ENCODE assay signal across 8 cellular contexts in the genomic region with DNA sequence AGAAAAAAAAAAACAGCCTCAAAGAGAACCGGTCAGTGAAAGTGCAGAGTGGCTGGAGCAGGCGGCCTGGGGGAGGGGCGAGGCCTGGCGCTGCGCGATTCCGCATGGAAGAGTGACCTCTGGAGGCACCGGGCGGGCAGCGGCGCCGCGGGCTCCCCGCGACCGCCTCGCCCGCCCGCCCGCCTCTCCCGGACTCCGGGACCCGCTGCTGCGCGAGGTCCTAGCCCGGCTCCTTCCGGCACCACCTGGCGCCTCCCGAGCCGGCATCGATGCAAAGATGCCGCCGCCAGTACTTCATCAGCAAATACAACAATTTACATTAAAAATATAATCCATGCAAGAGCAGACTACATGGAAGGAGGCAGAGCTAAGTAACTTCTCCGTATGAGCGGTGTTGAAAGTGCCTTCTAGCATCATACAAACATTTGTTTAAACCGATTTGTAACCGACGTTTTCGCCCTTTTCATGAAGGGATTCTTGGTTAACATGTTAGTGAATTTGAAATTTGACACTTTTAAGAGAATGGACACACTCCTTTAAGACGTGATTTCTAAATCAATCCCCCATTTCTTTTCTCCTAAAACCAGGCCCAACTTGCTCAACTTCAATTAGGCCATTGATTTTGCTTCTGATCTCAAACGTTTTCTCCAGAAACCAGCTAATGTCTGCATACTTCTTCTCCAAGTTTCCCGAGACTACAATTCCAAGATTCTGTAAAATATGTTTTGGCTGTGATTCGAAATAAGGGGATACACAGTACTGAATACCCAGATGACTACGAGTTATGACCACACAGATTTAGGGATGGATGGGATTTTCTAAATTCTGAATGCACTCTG. TPM values are rescaled to one million over a fixed set of nuclear protein-coding genes. Genes with fewer than 3 reads are reported as not detected.
DNase-seq lines count a peak whose midpoint lies in the region; ATAC-seq and TF ChIP-seq lines count a peak whose summit lies in the region.

No MANE protein-coding gene starts in this region.

- peak overlapping the region; percentile 1 for H3K27ac Mint-ChIP-seq in activated T-helper 1 cell treated with anti-CD3 and anti-CD28 coated beads, Interleukin-12 subunit alpha, Interleukin-12 subunit beta, Interleukin-2, Interleukin-4 antibody, amounts not matched to agents 30 ng/mL and 10 ng/mL and 1 ng/mL, durations not matched to agents 14 hours and 24 hours and 36 hours
- H3K27ac Mint-ChIP-seq in naive B cell: no peak overlapping the region

- H3K27me3 ChIP-seq in upper lobe of right lung: no peaks in the 10 kb centered on the region

- H3K4me3 Mint-ChIP-seq in activated T-helper 1 cell treated with anti-CD3 and anti-CD28 coated beads, Interleukin-12 subunit alpha, Interleukin-12 subunit beta, Interleukin-2, Interleukin-4 antibody, amounts not matched to agents 30 ng/mL and 10 ng/mL and 1 ng/mL, durations not matched to agents 14 hours and 24 hours and 36 hours: peak overlapping the region; percentile 40
- peak overlapping the region; percentile 62 to 98 (median 77) for H3K4me3 Mint-ChIP-seq in naive B cell

- TF ChIP-seq CTCF in AG09309 (IDR thresholded peaks at IDR 0.05; ENCODE audit: control insufficient read depth, insufficient read depth, low read depth, low read length, missing control alignments) (peak; percentile 51), GM13976 (IDR thresholded peaks at IDR 0.05; ENCODE audit: borderline replicate concordance, control extremely low read depth, extremely low read depth, insufficient read depth, missing control alignments) (peak; percentile 21), upper lobe of right lung (IDR thresholded peaks at IDR 0.05) (peak; percentile 67)

- peak overlapping the region; percentile 85 for H3K27ac ChIP-seq in upper lobe of right lung

- DNase-seq in AG09309 (ENCODE audit: low read depth) (no peak), GM13976 (ENCODE audit: low spot score) (peak; percentile 50), NCI-H226 (peak; percentile 70), fibroblast of the conjunctiva (ENCODE audit: low read depth) (peak; percentile 70), naive B cell (no peak), upper lobe of right lung (peak; percentile 93)
- DNase-seq in activated T-helper 1 cell treated with anti-CD3 and anti-CD28 coated beads, Interleukin-12 subunit alpha, Interleukin-12 subunit beta, Interleukin-2, Interleukin-4 antibody, amounts not matched to agents 30 ng/mL and 10 ng/mL and 1 ng/mL, durations not matched to agents 14 hours and 24 hours and 36 hours (ENCODE audit: low spot score): no peak

- H3K4me3 ChIP-seq in AG09309 (ENCODE audit: control insufficient read depth, low read depth, low read length) (peak overlapping the region; percentile 81), upper lobe of right lung (peak overlapping the region; percentile 62)

- H3K36me3 ChIP-seq in upper lobe of right lung: no peaks in the 10 kb centered on the region

- no peaks in the 10 kb centered on the region for H3K9me3 Mint-ChIP-seq in activated T-helper 1 cell treated with anti-CD3 and anti-CD28 coated beads, Interleukin-12 subunit alpha, Interleukin-12 subunit beta, Interleukin-2, Interleukin-4 antibody, amounts not matched to agents 30 ng/mL and 10 ng/mL and 1 ng/mL, durations not matched to agents 14 hours and 24 hours and 36 hours
- H3K9me3 Mint-ChIP-seq in naive B cell: no peaks in the 10 kb centered on the region

- peaks cover 18% of the 10 kb centered on the region for H3K4me1 Mint-ChIP-seq in activated T-helper 1 cell treated with anti-CD3 and anti-CD28 coated beads, Interleukin-12 subunit alpha, Interleukin-12 subunit beta, Interleukin-2, Interleukin-4 antibody, amounts not matched to agents 30 ng/mL and 10 ng/mL and 1 ng/mL, durations not matched to agents 14 hours and 24 hours and 36 hours (ENCODE audit: low read depth)
- H3K4me1 Mint-ChIP-seq in naive B cell: peaks cover 15 to 29% (median 20%) of the 10 kb centered on the region in 3 donors

- peaks cover 2% of the 10 kb centered on the region for H3K36me3 Mint-ChIP-seq in activated T-helper 1 cell treated with anti-CD3 and anti-CD28 coated beads, Interleukin-12 subunit alpha, Interleukin-12 subunit beta, Interleukin-2, Interleukin-4 antibody, amounts not matched to agents 30 ng/mL and 10 ng/mL and 1 ng/mL, durations not matched to agents 14 hours and 24 hours and 36 hours (ENCODE audit: low read depth)
- H3K36me3 Mint-ChIP-seq in naive B cell: peaks cover 0 to 5% of the 10 kb centered on the region in 2 donors

- intact Hi-C loops in activated T-helper 1 cell treated with anti-CD3 and anti-CD28 coated beads, Interleukin-12 subunit alpha, Interleukin-12 subunit beta, Interleukin-2, Interleukin-4 antibody, amounts not matched to agents 30 ng/mL and 10 ng/mL and 1 ng/mL, durations not matched to agents 14 hours and 24 hours and 36 hours (cut with micrococcal nuclease): loop anchor here (2.0 to 10.0 kb wide), 4 partner anchors 43 to 1399 kb away; no protein-coding TSS in a partner anchor
- intact Hi-C loops in upper lobe of right lung (cut with DNase I): no loop called here

- no peaks in the 10 kb centered on the region for H3K9me3 ChIP-seq in upper lobe of right lung

- ATAC-seq in naive B cell (ENCODE audit: low read depth in 2 of 2) (no peak), upper lobe of right lung (peak; percentile 71), GM19467 (IDR thresholded peaks at IDR 0.05; ENCODE audit: unreplicated experiment) (no peak)

- peaks cover 10% of the 10 kb centered on the region for H3K4me1 ChIP-seq in upper lobe of right lung

- in situ Hi-C loops in GM13976 (cut with MboI; ENCODE audit: low sequenced_read_pairs, unreplicated experiment): loop anchor here (25.0 kb wide), 1 partner anchor 446 kb away; no protein-coding TSS in a partner anchor

- H3K27me3 Mint-ChIP-seq in activated T-helper 1 cell treated with anti-CD3 and anti-CD28 coated beads, Interleukin-12 subunit alpha, Interleukin-12 subunit beta, Interleukin-2, Interleukin-4 antibody, amounts not matched to agents 30 ng/mL and 10 ng/mL and 1 ng/mL, durations not matched to agents 14 hours and 24 hours and 36 hours (ENCODE audit: insufficient read depth): peaks cover 52% of the 10 kb centered on the region
- peaks cover 52 to 57% (median 55%) of the 10 kb centered on the region in 3 donors for H3K27me3 Mint-ChIP-seq in naive B cell

RNA-seq across cellular contexts. Expression of gene EFNB2, which starts 2.1 kb away (rescaled TPM):
- 0.44 and 0.51 TPM in 2 replicates for total RNA-seq in activated T-helper 1 cell treated with anti-CD3 and anti-CD28 coated beads, Interleukin-12 subunit alpha, Interleukin-12 subunit beta, Interleukin-2, Interleukin-4 antibody, amounts not matched to agents 30 ng/mL and 10 ng/mL and 1 ng/mL, durations not matched to agents 14 hours and 24 hours and 36 hours
- under 1 TPM in 3 of 6 donors, not detected in 3; 0.12 to 0.33 (median 0.28) TPM for polyA plus RNA-seq in naive B cell (ENCODE audit: low read depth in 6 of 6)
- total RNA-seq in upper lobe of right lung: 55.1 TPM

RNA-seq across cellular contexts. Expression of gene ARGLU1, which starts 34.6 kb away (rescaled TPM):
- 89.8 and 91.5 TPM in 2 replicates for total RNA-seq in activated T-helper 1 cell treated with anti-CD3 and anti-CD28 coated beads, Interleukin-12 subunit alpha, Interleukin-12 subunit beta, Interleukin-2, Interleukin-4 antibody, amounts not matched to agents 30 ng/mL and 10 ng/mL and 1 ng/mL, durations not matched to agents 14 hours and 24 hours and 36 hours
- polyA plus RNA-seq in naive B cell (ENCODE audit: low read depth in 6 of 6): 10 to 100 TPM; 30.3 to 63.7 (median 43.3) TPM
- total RNA-seq in upper lobe of right lung: 122 TPM

Comparison
In these comparisons a context has a peak if more than half of its experiments do, and no peak if none do; other contexts are left out.
1. DNase-seq: peak in GM13976 (single experiment), NCI-H226 (single experiment), fibroblast of the conjunctiva (single experiment) and upper lobe of right lung (single experiment); none in AG09309 (single experiment), activated T-helper 1 cell treated with anti-CD3 and anti-CD28 coated beads, Interleukin-12 subunit alpha, Interleukin-12 subunit beta, Interleukin-2, Interleukin-4 antibody, amounts not matched to agents 30 ng/mL and 10 ng/mL and 1 ng/mL, durations not matched to agents 14 hours and 24 hours and 36 hours (single experiment) and naive B cell (single experiment).
2. RNA of gene EFNB2, which starts 2.1 kb away (total RNA-seq): 55.1 TPM in upper lobe of right lung (single experiment); 0.44 to 0.51 TPM in activated T-helper 1 cell treated with anti-CD3 and anti-CD28 coated beads, Interleukin-12 subunit alpha, Interleukin-12 subunit beta, Interleukin-2, Interleukin-4 antibody, amounts not matched to agents 30 ng/mL and 10 ng/mL and 1 ng/mL, durations not matched to agents 14 hours and 24 hours and 36 hours; every median in the first group is over 10 times any median in the second.
3. Peak in every context shown above with its lines, with median percentiles within 50 percentile points of each other: CTCF ChIP-seq.